In genomic region chr12:62603811-62604098, GRCh38 we compare ENCODE assay signal across 1 cellular context.
A peak's percentile ranks its signal among the peaks of the same experiment; 100 is the strongest.
TF ChIP-seq lines count a peak whose summit lies in the region.

No MANE protein-coding gene starts in this region.

TF ChIP-seq in GM12878, 131 proteins besides CTCF, POLR2A, EP300 and RAD21 (continued from another document and continues in another):
- TF ChIP-seq, protein P1, sequence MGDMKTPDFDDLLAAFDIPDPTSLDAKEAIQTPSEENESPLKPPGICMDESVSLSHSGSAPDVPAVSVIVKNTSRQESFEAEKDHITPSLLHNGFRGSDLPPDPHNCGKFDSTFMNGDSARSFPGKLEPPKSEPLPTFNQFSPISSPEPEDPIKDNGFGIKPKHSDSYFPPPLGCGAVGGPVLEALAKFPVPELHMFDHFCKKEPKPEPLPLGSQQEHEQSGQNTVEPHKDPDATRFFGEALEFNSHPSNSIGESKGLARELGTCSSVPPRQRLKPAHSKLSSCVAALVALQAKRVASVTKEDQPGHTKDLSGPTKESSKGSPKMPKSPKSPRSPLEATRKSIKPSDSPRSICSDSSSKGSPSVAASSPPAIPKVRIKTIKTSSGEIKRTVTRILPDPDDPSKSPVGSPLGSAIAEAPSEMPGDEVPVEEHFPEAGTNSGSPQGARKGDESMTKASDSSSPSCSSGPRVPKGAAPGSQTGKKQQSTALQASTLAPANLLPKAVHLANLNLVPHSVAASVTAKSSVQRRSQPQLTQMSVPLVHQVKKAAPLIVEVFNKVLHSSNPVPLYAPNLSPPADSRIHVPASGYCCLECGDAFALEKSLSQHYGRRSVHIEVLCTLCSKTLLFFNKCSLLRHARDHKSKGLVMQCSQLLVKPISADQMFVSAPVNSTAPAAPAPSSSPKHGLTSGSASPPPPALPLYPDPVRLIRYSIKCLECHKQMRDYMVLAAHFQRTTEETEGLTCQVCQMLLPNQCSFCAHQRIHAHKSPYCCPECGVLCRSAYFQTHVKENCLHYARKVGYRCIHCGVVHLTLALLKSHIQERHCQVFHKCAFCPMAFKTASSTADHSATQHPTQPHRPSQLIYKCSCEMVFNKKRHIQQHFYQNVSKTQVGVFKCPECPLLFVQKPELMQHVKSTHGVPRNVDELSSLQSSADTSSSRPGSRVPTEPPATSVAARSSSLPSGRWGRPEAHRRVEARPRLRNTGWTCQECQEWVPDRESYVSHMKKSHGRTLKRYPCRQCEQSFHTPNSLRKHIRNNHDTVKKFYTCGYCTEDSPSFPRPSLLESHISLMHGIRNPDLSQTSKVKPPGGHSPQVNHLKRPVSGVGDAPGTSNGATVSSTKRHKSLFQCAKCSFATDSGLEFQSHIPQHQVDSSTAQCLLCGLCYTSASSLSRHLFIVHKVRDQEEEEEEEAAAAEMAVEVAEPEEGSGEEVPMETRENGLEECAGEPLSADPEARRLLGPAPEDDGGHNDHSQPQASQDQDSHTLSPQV (IDR thresholded peaks at IDR 0.05): no peak
- TF ChIP-seq ZBTB33 (IDR thresholded peaks at IDR 0.05) (no peak), ZSCAN29 (IDR thresholded peaks at IDR 0.05) (no peak), RELA (IDR thresholded peaks at IDR 0.05; ENCODE audit: borderline replicate concordance, partially characterized antibody) (no peak), MYB (IDR thresholded peaks at IDR 0.05; ENCODE audit: borderline replicate concordance, low read depth, low read length) (no peak), PML (IDR thresholded peaks at IDR 0.05; ENCODE audit: low read length) (no peak; the same call in 1 of the 2 replicates), SMAD1 (IDR thresholded peaks at IDR 0.05; ENCODE audit: low read depth, partially characterized antibody) (no peak), CEBPB (IDR thresholded peaks at IDR 0.05; ENCODE audit: borderline replicate concordance in 1 of 2, low read depth in 2 of 2, low read length in 2 of 2) (no peak), RFX5 (IDR thresholded peaks at IDR 0.05; ENCODE audit: low read depth, low read length) (no peak), PBX3 (IDR thresholded peaks at IDR 0.05; ENCODE audit: insufficient replicate concordance, low read depth, low read length) (no peak), SREBF1 (IDR thresholded peaks at IDR 0.05; ENCODE audit: low read length) (no peak), CHD2 (IDR thresholded peaks at IDR 0.05; ENCODE audit: borderline replicate concordance, low read depth, low read length) (no peak), BHLHE40 (IDR thresholded peaks at IDR 0.05; ENCODE audit: borderline replicate concordance in 1 of 2, low read depth in 2 of 2, low read length in 1 of 2) (no peak), PAX8 (IDR thresholded peaks at IDR 0.05) (no peak), STAT1 (conservative IDR thresholded peaks at IDR 0.05) (no peak), SMAD5 (IDR thresholded peaks at IDR 0.05; ENCODE audit: low read depth) (no peak), POLR2AphosphoS5 (IDR thresholded peaks at IDR 0.05; ENCODE audit: low read length) (no peak), NR2F1 (conservative IDR thresholded peaks at IDR 0.05) (no peak), CREM (IDR thresholded peaks at IDR 0.05; ENCODE audit: low read depth) (no peak), EZH2 (IDR thresholded peaks at IDR 0.05; ENCODE audit: borderline replicate concordance, control insufficient read depth, low read depth, low read length) (no peak), MTA2 (IDR thresholded peaks at IDR 0.05; ENCODE audit: low read depth) (no peak), ZNF217 (IDR thresholded peaks at IDR 0.05) (no peak), POLR2AphosphoS2 (IDR thresholded peaks at IDR 0.05; ENCODE audit: low read depth, low read length) (no peak), KDM1A (IDR thresholded peaks at IDR 0.05; ENCODE audit: borderline replicate concordance) (no peak), EGR1 (IDR thresholded peaks at IDR 0.05; ENCODE audit: borderline replicate concordance in 1 of 2, low read depth in 2 of 2, low read length in 2 of 2) (no peak), STAT3 (IDR thresholded peaks at IDR 0.05; ENCODE audit: low read depth, low read length) (no peak), GABPA (IDR thresholded peaks at IDR 0.05; ENCODE audit: low read depth) (no peak), RUNX3 (IDR thresholded peaks at IDR 0.05; ENCODE audit: low read length) (peak; percentile 28; the same call in 1 of the 2 replicates), IKZF2 (IDR thresholded peaks at IDR 0.05) (peak; percentile 8 to 65; a peak in 3 of 4 replicates), ZBED1 (IDR thresholded peaks at IDR 0.05; ENCODE audit: borderline replicate concordance) (no peak), TCF12 (IDR thresholded peaks at IDR 0.05; ENCODE audit: low read depth, low read length) (no peak), IKZF1 (conservative IDR thresholded peaks at IDR 0.05) (no peak), FOXM1 (IDR thresholded peaks at IDR 0.05; ENCODE audit: low read depth, low read length) (0 out of 2 replicates have a peak, but pooled peaks have one; percentile 13), CHD4 (IDR thresholded peaks at IDR 0.05) (no peak), RCOR1 (conservative IDR thresholded peaks at IDR 0.05; ENCODE audit: low read depth, low read length) (no peak), NFIC (IDR thresholded peaks at IDR 0.05; ENCODE audit: low read depth, low read length) (no peak), HDAC2 (IDR thresholded peaks at IDR 0.05) (no peak), IRF4 (IDR thresholded peaks at IDR 0.05; ENCODE audit: low read depth, low read length) (no peak), FOXK2 (IDR thresholded peaks at IDR 0.05) (no peak), SPI1 (IDR thresholded peaks at IDR 0.05; ENCODE audit: borderline replicate concordance, insufficient read depth, low read depth, low read length) (no peak), ZNF207 (IDR thresholded peaks at IDR 0.05; ENCODE audit: borderline replicate concordance) (no peak), TCF3 (IDR thresholded peaks at IDR 0.05; ENCODE audit: borderline replicate concordance, insufficient read depth, low read depth, low read length) (no peak), ATF7 (IDR thresholded peaks at IDR 0.05; ENCODE audit: low read depth) (no peak), SIN3A (IDR thresholded peaks at IDR 0.05; ENCODE audit: low read depth, low read length) (0 out of 2 replicates have a peak, but pooled peaks have one; percentile 58), E2F4 (IDR thresholded peaks at IDR 0.05; ENCODE audit: low read depth, low read length) (no peak), BRCA1 (IDR thresholded peaks at IDR 0.05; ENCODE audit: low read depth, low read length) (no peak)
- TF ChIP-seq, protein P2, sequence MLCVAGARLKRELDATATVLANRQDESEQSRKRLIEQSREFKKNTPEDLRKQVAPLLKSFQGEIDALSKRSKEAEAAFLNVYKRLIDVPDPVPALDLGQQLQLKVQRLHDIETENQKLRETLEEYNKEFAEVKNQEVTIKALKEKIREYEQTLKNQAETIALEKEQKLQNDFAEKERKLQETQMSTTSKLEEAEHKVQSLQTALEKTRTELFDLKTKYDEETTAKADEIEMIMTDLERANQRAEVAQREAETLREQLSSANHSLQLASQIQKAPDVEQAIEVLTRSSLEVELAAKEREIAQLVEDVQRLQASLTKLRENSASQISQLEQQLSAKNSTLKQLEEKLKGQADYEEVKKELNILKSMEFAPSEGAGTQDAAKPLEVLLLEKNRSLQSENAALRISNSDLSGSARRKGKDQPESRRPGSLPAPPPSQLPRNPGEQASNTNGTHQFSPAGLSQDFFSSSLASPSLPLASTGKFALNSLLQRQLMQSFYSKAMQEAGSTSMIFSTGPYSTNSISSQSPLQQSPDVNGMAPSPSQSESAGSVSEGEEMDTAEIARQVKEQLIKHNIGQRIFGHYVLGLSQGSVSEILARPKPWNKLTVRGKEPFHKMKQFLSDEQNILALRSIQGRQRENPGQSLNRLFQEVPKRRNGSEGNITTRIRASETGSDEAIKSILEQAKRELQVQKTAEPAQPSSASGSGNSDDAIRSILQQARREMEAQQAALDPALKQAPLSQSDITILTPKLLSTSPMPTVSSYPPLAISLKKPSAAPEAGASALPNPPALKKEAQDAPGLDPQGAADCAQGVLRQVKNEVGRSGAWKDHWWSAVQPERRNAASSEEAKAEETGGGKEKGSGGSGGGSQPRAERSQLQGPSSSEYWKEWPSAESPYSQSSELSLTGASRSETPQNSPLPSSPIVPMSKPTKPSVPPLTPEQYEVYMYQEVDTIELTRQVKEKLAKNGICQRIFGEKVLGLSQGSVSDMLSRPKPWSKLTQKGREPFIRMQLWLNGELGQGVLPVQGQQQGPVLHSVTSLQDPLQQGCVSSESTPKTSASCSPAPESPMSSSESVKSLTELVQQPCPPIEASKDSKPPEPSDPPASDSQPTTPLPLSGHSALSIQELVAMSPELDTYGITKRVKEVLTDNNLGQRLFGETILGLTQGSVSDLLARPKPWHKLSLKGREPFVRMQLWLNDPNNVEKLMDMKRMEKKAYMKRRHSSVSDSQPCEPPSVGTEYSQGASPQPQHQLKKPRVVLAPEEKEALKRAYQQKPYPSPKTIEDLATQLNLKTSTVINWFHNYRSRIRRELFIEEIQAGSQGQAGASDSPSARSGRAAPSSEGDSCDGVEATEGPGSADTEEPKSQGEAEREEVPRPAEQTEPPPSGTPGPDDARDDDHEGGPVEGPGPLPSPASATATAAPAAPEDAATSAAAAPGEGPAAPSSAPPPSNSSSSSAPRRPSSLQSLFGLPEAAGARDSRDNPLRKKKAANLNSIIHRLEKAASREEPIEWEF (IDR thresholded peaks at IDR 0.05; ENCODE audit: insufficient replicate concordance, low read depth, low read length): no peak
- TF ChIP-seq, protein P3, sequence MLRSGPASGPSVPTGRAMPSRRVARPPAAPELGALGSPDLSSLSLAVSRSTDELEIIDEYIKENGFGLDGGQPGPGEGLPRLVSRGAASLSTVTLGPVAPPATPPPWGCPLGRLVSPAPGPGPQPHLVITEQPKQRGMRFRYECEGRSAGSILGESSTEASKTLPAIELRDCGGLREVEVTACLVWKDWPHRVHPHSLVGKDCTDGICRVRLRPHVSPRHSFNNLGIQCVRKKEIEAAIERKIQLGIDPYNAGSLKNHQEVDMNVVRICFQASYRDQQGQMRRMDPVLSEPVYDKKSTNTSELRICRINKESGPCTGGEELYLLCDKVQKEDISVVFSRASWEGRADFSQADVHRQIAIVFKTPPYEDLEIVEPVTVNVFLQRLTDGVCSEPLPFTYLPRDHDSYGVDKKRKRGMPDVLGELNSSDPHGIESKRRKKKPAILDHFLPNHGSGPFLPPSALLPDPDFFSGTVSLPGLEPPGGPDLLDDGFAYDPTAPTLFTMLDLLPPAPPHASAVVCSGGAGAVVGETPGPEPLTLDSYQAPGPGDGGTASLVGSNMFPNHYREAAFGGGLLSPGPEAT (IDR thresholded peaks at IDR 0.05; ENCODE audit: low read depth): 0 out of 2 replicates have a peak, but pooled peaks have one; percentile 77
- TF ChIP-seq, protein P4, sequence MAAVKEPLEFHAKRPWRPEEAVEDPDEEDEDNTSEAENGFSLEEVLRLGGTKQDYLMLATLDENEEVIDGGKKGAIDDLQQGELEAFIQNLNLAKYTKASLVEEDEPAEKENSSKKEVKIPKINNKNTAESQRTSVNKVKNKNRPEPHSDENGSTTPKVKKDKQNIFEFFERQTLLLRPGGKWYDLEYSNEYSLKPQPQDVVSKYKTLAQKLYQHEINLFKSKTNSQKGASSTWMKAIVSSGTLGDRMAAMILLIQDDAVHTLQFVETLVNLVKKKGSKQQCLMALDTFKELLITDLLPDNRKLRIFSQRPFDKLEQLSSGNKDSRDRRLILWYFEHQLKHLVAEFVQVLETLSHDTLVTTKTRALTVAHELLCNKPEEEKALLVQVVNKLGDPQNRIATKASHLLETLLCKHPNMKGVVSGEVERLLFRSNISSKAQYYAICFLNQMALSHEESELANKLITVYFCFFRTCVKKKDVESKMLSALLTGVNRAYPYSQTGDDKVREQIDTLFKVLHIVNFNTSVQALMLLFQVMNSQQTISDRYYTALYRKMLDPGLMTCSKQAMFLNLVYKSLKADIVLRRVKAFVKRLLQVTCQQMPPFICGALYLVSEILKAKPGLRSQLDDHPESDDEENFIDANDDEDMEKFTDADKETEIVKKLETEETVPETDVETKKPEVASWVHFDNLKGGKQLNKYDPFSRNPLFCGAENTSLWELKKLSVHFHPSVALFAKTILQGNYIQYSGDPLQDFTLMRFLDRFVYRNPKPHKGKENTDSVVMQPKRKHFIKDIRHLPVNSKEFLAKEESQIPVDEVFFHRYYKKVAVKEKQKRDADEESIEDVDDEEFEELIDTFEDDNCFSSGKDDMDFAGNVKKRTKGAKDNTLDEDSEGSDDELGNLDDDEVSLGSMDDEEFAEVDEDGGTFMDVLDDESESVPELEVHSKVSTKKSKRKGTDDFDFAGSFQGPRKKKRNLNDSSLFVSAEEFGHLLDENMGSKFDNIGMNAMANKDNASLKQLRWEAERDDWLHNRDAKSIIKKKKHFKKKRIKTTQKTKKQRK (IDR thresholded peaks at IDR 0.05; ENCODE audit: low read depth, low read length): no peak
